ENCODE assay signal across 15 cellular contexts in genomic region chr11:113384551-113384950, GRCh38. TPM values are rescaled to one million over a fixed set of nuclear protein-coding genes. Genes with fewer than 3 reads are reported as not detected.
DNase-seq lines count a peak whose midpoint lies in the region; ATAC-seq and TF ChIP-seq lines count a peak whose summit lies in the region.
"Had no signal": no experiment of that assay in that cellular context is flagged by ENCODE, and none has a peak within 500 bp of the region (broad histone marks: within the 10 kb centered on the region; RNA-seq: fewer than 3 reads in every experiment).

No MANE protein-coding gene starts in this region.

- POLR2A ChIA-PET in AG04449 (lab: Yijun Ruan, JAX), result no interaction called here
- POLR2A ChIA-PET in activated CD4-positive, alpha-beta T cell treated with anti-CD3 and anti-CD28 coated beads, Interleukin-2, amount 10 ng/mL, durations not matched to agents 7 days and 5 days (lab: Charles Lee), result no interaction called here

- H3K4me1 Mint-ChIP-seq in activated CD4-positive, alpha-beta T cell treated with anti-CD3 and anti-CD28 coated beads, Interleukin-2, amount 10 ng/mL, durations not matched to agents 7 days and 5 days, result no peaks in the 10 kb centered on the region
- H3K4me1 Mint-ChIP-seq: CD14-positive monocyte, naive B cell had no signal

- H3K27ac Mint-ChIP-seq in activated CD4-positive, alpha-beta T cell treated with anti-CD3 and anti-CD28 coated beads, Interleukin-2, amount 10 ng/mL, durations not matched to agents 7 days and 5 days, result no peak overlapping the region
- H3K27ac Mint-ChIP-seq: CD14-positive monocyte, naive B cell had no signal

- no peak overlapping the region for H3K4me3 ChIP-seq in AG04449 (ENCODE audit: low read depth, low read length)
- H3K4me3 ChIP-seq in fibroblast of villous mesenchyme (ENCODE audit: low read depth, low read length), result no peak overlapping the region
- no peak overlapping the region for H3K4me3 ChIP-seq in coronary artery
- H3K4me3 ChIP-seq: K562, upper lobe of right lung had no signal

- H3K9me3 Mint-ChIP-seq in activated CD4-positive, alpha-beta T cell treated with anti-CD3 and anti-CD28 coated beads, Interleukin-2, amount 10 ng/mL, durations not matched to agents 7 days and 5 days, result no peaks in the 10 kb centered on the region

- peak; percentile 79 for ATAC-seq in SK-N-SH treated with all-trans-retinoic acid at 6 μM for 48 hours
- ATAC-seq: K562, upper lobe of right lung had no signal

- H3K27me3 Mint-ChIP-seq in activated CD4-positive, alpha-beta T cell treated with anti-CD3 and anti-CD28 coated beads, Interleukin-2, amount 10 ng/mL, durations not matched to agents 7 days and 5 days, result peaks cover 2% of the 10 kb centered on the region

- CTCF ChIA-PET in AG04449 (lab: Yijun Ruan, JAX), result no interaction called here
- CTCF ChIA-PET in activated CD4-positive, alpha-beta T cell treated with anti-CD3 and anti-CD28 coated beads, Interleukin-2, amount 10 ng/mL, durations not matched to agents 7 days and 5 days (lab: Charles Lee), result no interaction called here

- H3K36me3 Mint-ChIP-seq in activated CD4-positive, alpha-beta T cell treated with anti-CD3 and anti-CD28 coated beads, Interleukin-2, amount 10 ng/mL, durations not matched to agents 7 days and 5 days (ENCODE audit: low read depth), result no peaks in the 10 kb centered on the region
- H3K36me3 Mint-ChIP-seq: CD14-positive monocyte had no signal

- no peak overlapping the region for H3K4me3 Mint-ChIP-seq in activated CD4-positive, alpha-beta T cell treated with anti-CD3 and anti-CD28 coated beads, Interleukin-2, amount 10 ng/mL, durations not matched to agents 7 days and 5 days
- H3K4me3 Mint-ChIP-seq: CD14-positive monocyte had no signal

- peak; percentile 59 for DNase-seq in AG04449 (ENCODE audit: low read depth, low spot score)
- DNase-seq in HPDE6-E6E7 (ENCODE audit: extremely low spot score), result peak; percentile 93
- DNase-seq in fibroblast of villous mesenchyme (ENCODE audit: low read depth), result peak; percentile 94
- DNase-seq in activated CD4-positive, alpha-beta T cell treated with anti-CD3 and anti-CD28 coated beads, Interleukin-2, amount 10 ng/mL, durations not matched to agents 7 days and 5 days, result no peak
- DNase-seq in cerebellar cortex (ENCODE audit: low spot score), result no peak
- no peak for DNase-seq in coronary artery (ENCODE audit: low spot score)
- DNase-seq in NCI-H2196 treated with DMSO at 0.1 percent for 48 hours (lab: John Stamatoyannopoulos, UW; ENCODE audit: unreplicated experiment), result no peak
- DNase-seq: activated T-cell treated with anti-CD3 and anti-CD28 coated beads for 4 hours; naive B cell; SHP77 treated with DMSO at 0.1 percent for 48 hours; stimulated activated CD4-positive, alpha-beta T cell treated with anti-CD3 and anti-CD28 coated beads, Interleukin-4, amount 100 ng/mL, for 1 hour; upper lobe of right lung had no signal

- H3K27ac ChIP-seq in coronary artery, result no peak overlapping the region
- H3K27ac ChIP-seq: upper lobe of right lung had no signal

- TF ChIP-seq CTCF in AG04449 (IDR thresholded peaks at IDR 0.05; ENCODE audit: insufficient read depth, low read length, missing control alignments) (no peak), fibroblast of villous mesenchyme (IDR thresholded peaks at IDR 0.05; ENCODE audit: insufficient read depth, low read depth, low read length) (no peak), coronary artery (IDR thresholded peaks at IDR 0.05) (no peak)

TF ChIP-seq in SK-N-SH treated with all-trans-retinoic acid at 6 μM for 48 hours, 23 proteins besides CTCF, POLR2A, EP300 and RAD21:
- TF ChIP-seq BACH2 (CRISPR knock-in tag; IDR thresholded peaks at IDR 0.05; ENCODE audit: borderline replicate concordance), result no peak
- TF ChIP-seq ARNTL (CRISPR knock-in tag; IDR thresholded peaks at IDR 0.05; ENCODE audit: borderline replicate concordance, low read depth), result no peak
- TF ChIP-seq TCF4 (CRISPR knock-in tag; IDR thresholded peaks at IDR 0.05; ENCODE audit: borderline replicate concordance), result no peak
- no peak for TF ChIP-seq PATZ1 (CRISPR knock-in tag; IDR thresholded peaks at IDR 0.05; ENCODE audit: borderline replicate concordance)
- TF ChIP-seq ESRRG (CRISPR knock-in tag; IDR thresholded peaks at IDR 0.05), result no peak
- no peak for TF ChIP-seq CSRNP3 (CRISPR knock-in tag; IDR thresholded peaks at IDR 0.05)
- no peak for TF ChIP-seq CREB5 (CRISPR knock-in tag; IDR thresholded peaks at IDR 0.05; ENCODE audit: low read depth)

RNA-seq across cellular contexts. Expression of gene ANKK1, which starts 3.0 kb away (rescaled TPM):
- total RNA-seq in fibroblast of villous mesenchyme, result under 0.01 TPM in 1 of 2 replicates, not detected in the other
- under 1 TPM in 1 of 2 experiments, not detected in 1; 0.15 TPM for total RNA-seq in activated CD4-positive, alpha-beta T cell treated with anti-CD3 and anti-CD28 coated beads, Interleukin-2, amount 10 ng/mL, durations not matched to agents 7 days and 5 days
- total RNA-seq: K562, upper lobe of right lung had no signal

Comparison
In these comparisons a context has a peak if more than half of its experiments do, and no peak if none do; other contexts are left out.
1. DNase-seq: peak in AG04449 (single experiment), HPDE6-E6E7 (single experiment) and fibroblast of villous mesenchyme (single experiment); none in activated CD4-positive, alpha-beta T cell treated with anti-CD3 and anti-CD28 coated beads, Interleukin-2, amount 10 ng/mL, durations not matched to agents 7 days and 5 days (single experiment), cerebellar cortex (single experiment), coronary artery (single experiment) and NCI-H2196 treated with DMSO at 0.1 percent for 48 hours (single experiment).